ENCODE assay signal across 13 cellular contexts in genomic region chr22:33851240-33851639, GRCh38.
DNase-seq lines count a peak whose midpoint lies in the region; ATAC-seq and TF ChIP-seq lines count a peak whose summit lies in the region.
"Had no signal": no experiment of that assay in that cellular context is flagged by ENCODE, and none has a peak within 500 bp of the region (broad histone marks: within the 10 kb centered on the region; RNA-seq: fewer than 3 reads in every experiment).

No MANE protein-coding gene starts in this region.

- no peak for TF ChIP-seq CTCF in left ventricle myocardium inferior (IDR thresholded peaks at IDR 0.05; ENCODE audit: borderline replicate concordance)
- TF ChIP-seq CTCF in heart right ventricle (IDR thresholded peaks at IDR 0.05): no peak
- TF ChIP-seq CTCF in breast epithelium (IDR thresholded peaks at IDR 0.05): no peak

- no peak overlapping the region for H3K4me3 Mint-ChIP-seq in stimulated activated naive B cell treated with anti-CD40 and anti-IgM and Interleukin-4, amounts not matched to agents 10 μg/mL and 1 μg/mL and 100 μg/mL, for 72 hours

- peaks cover 30 to 39% of the 10 kb centered on the region in 2 donors for H3K4me1 Mint-ChIP-seq in stimulated activated naive B cell treated with anti-CD40 and anti-IgM and Interleukin-4, amounts not matched to agents 10 μg/mL and 1 μg/mL and 100 μg/mL, for 72 hours

- H3K9me3 Mint-ChIP-seq in stimulated activated naive B cell treated with anti-CD40 and anti-IgM and Interleukin-4, amounts not matched to agents 10 μg/mL and 1 μg/mL and 100 μg/mL, for 72 hours: peaks cover 4 to 6% of the 10 kb centered on the region in 2 donors

- H3K36me3 Mint-ChIP-seq in stimulated activated naive B cell treated with anti-CD40 and anti-IgM and Interleukin-4, amounts not matched to agents 10 μg/mL and 1 μg/mL and 100 μg/mL, for 72 hours: peaks cover 6 to 22% of the 10 kb centered on the region in 2 donors

- H3K9me3 ChIP-seq in left ventricle myocardium inferior (replicated peaks) (no peaks in the 10 kb centered on the region), heart right ventricle (peaks cover 0 to 10% (median 0%) of the 10 kb centered on the region in 11 donors), breast epithelium (no peaks in the 10 kb centered on the region)
- H3K9me3 ChIP-seq: Peyer's patch had no signal

- H3K36me3 ChIP-seq in left ventricle myocardium inferior (no peaks in the 10 kb centered on the region), heart right ventricle (no peaks in the 10 kb centered on the region), breast epithelium (no peaks in the 10 kb centered on the region)
- H3K36me3 ChIP-seq: cardiac muscle cell, heart left ventricle, Peyer's patch had no signal

- no peak overlapping the region for H3K4me3 ChIP-seq in left ventricle myocardium inferior
- H3K4me3 ChIP-seq in heart right ventricle: no peak overlapping the region
- H3K4me3 ChIP-seq in breast epithelium: no peak overlapping the region
- H3K4me3 ChIP-seq: cardiac muscle cell, heart left ventricle, Peyer's patch had no signal

- DNase-seq in left ventricle myocardium inferior (no peak), heart right ventricle (no peak), breast epithelium (ENCODE audit: low spot score in 2 of 2) (no peak), left colon (no peak), GDM1 (lab: John Stamatoyannopoulos, UW) (no peak), substantia nigra (lab: John Stamatoyannopoulos, UW) (no peak)
- no peak for DNase-seq in stimulated activated naive B cell treated with anti-CD40 and anti-IgM and Interleukin-4, amounts not matched to agents 10 μg/mL and 1 μg/mL and 100 μg/mL, for 72 hours
- DNase-seq: activated CD4-positive, CD25-positive, alpha-beta regulatory T cell; heart left ventricle; NCI-H226; Peyer's patch had no signal

- H3K27me3 Mint-ChIP-seq in stimulated activated naive B cell treated with anti-CD40 and anti-IgM and Interleukin-4, amounts not matched to agents 10 μg/mL and 1 μg/mL and 100 μg/mL, for 72 hours: no peaks in the 10 kb centered on the region

- ATAC-seq in heart right ventricle (no peak), left colon (peak; percentile 66), GM18505 (IDR thresholded peaks at IDR 0.05; ENCODE audit: unreplicated experiment) (no peak)
- ATAC-seq in stimulated activated naive B cell treated with anti-CD40 and anti-IgM and Interleukin-4, amounts not matched to agents 10 μg/mL and 1 μg/mL and 100 μg/mL, for 72 hours (replicated peaks): no peak
- ATAC-seq: heart left ventricle had no signal

- no peak for TF ChIP-seq POLR2A in breast epithelium (IDR thresholded peaks at IDR 0.05)
- no peak for TF ChIP-seq POLR2A in GM18505 (IDR thresholded peaks at IDR 0.05; ENCODE audit: borderline replicate concordance, extremely low read depth, insufficient read depth, insufficient read length)

- H3K27me3 ChIP-seq in left ventricle myocardium inferior (ENCODE audit: low read depth) (no peaks in the 10 kb centered on the region), heart right ventricle (no peaks in the 10 kb centered on the region), breast epithelium (no peaks in the 10 kb centered on the region)
- H3K27me3 ChIP-seq: cardiac muscle cell, heart left ventricle, Peyer's patch had no signal

- H3K27ac Mint-ChIP-seq in stimulated activated naive B cell treated with anti-CD40 and anti-IgM and Interleukin-4, amounts not matched to agents 10 μg/mL and 1 μg/mL and 100 μg/mL, for 72 hours: no peak overlapping the region

- intact Hi-C loops in left ventricle myocardium inferior (cut with micrococcal nuclease): no loop called here
- intact Hi-C loops in heart right ventricle (cut with DNase I): loop anchor here in 3 of 10 donors (5.0 to 10.0 kb wide), 2 partner anchors 64 to 71 kb away; partner anchors contain the start of gene LARGE1 (in 2 of the 3)
- intact Hi-C loops in breast epithelium (cut with DNase I; ENCODE audit: low total_unique reads): no loop called here
- intact Hi-C loops in left colon (cut with DNase I, micrococcal nuclease): no loop called here

- H3K4me1 ChIP-seq in left ventricle myocardium inferior: peaks cover 87% of the 10 kb centered on the region
- peaks cover 2 to 71% (median 52%) of the 10 kb centered on the region in 9 donors for H3K4me1 ChIP-seq in heart right ventricle
- no peaks in the 10 kb centered on the region for H3K4me1 ChIP-seq in breast epithelium

- 78 to 83% methylated on average over 5 of the region's 5 CpGs for WGBS in heart right ventricle, 2 donors

- peak overlapping the region; percentile 25 for H3K27ac ChIP-seq in left ventricle myocardium inferior (replicated peaks)
- peak overlapping the region in 4 of 10 donors; percentile 22 to 39 (median 30) for H3K27ac ChIP-seq in heart right ventricle
- H3K27ac ChIP-seq in breast epithelium: peak overlapping the region; percentile 40 to 65
- no peak overlapping the region for H3K27ac ChIP-seq in substantia nigra (ENCODE audit: low read depth, low read length, poor library complexity, severe bottlenecking)
- H3K27ac ChIP-seq: cardiac muscle cell had no signal
